Comparison of ENCODE assay signal across 11 cellular contexts in genomic region chr9:105958587-105958986, GRCh38.
"Had no signal": no experiment of that assay in that cellular context is flagged by ENCODE, and none has a peak within 500 bp of the region (broad histone marks: within the 10 kb centered on the region; RNA-seq: fewer than 3 reads in every experiment).

No MANE protein-coding gene starts in this region.

- H3K27ac ChIP-seq: gastroesophageal sphincter, thoracic aorta, WERI-Rb-1 had no signal

- ATAC-seq: gastroesophageal sphincter, natural killer cell, T-cell had no signal

- H3K4me1 Mint-ChIP-seq: natural killer cell, T-cell had no signal

- H3K4me3 Mint-ChIP-seq: natural killer cell; stimulated activated naive CD8-positive, alpha-beta T cell treated with anti-CD3 and anti-CD28 coated beads, Interleukin-15, Interleukin-2, amounts not matched to agents 100 ng/mL and 50 ng/mL, for 24 hours; T-cell had no signal

- H3K9me3 ChIP-seq: gastroesophageal sphincter, thoracic aorta had no signal

- H3K36me3 ChIP-seq: gastroesophageal sphincter, thoracic aorta, WERI-Rb-1 had no signal

- H3K36me3 Mint-ChIP-seq: natural killer cell, T-cell had no signal

- H3K27me3 ChIP-seq: gastroesophageal sphincter had no signal

- H3K4me1 ChIP-seq: gastroesophageal sphincter had no signal

- DNase-seq: activated CD4-positive, alpha-beta T cell treated with anti-CD3 and anti-CD28 coated beads for 48 hours; activated naive CD4-positive, alpha-beta T cell treated with Interleukin-2 at 50 U/mL for 16 hours; natural killer cell; stimulated activated CD4-positive, alpha-beta T cell treated with anti-CD3 and anti-CD28 coated beads, Interleukin-15, amount 100 ng/mL, for 24 hours; stimulated activated CD4-positive, alpha-beta T cell treated with anti-CD3 and anti-CD28 coated beads, Interleukin-4, amount 100 ng/mL, for 24 hours; T-cell; T1000; WERI-Rb-1 had no signal

- H3K27ac Mint-ChIP-seq: natural killer cell; stimulated activated naive CD8-positive, alpha-beta T cell treated with anti-CD3 and anti-CD28 coated beads, Interleukin-15, Interleukin-2, amounts not matched to agents 100 ng/mL and 50 ng/mL, for 24 hours; T-cell had no signal

- H3K4me3 ChIP-seq: gastroesophageal sphincter, thoracic aorta had no signal

- H3K27me3 Mint-ChIP-seq: stimulated activated naive CD8-positive, alpha-beta T cell treated with anti-CD3 and anti-CD28 coated beads, Interleukin-15, Interleukin-2, amounts not matched to agents 100 ng/mL and 50 ng/mL, for 24 hours had no signal

- H3K9me3 Mint-ChIP-seq: natural killer cell; stimulated activated naive CD8-positive, alpha-beta T cell treated with anti-CD3 and anti-CD28 coated beads, Interleukin-15, Interleukin-2, amounts not matched to agents 100 ng/mL and 50 ng/mL, for 24 hours; T-cell had no signal
